22 cellular contexts compared by ENCODE assay signal in the genomic region with DNA sequence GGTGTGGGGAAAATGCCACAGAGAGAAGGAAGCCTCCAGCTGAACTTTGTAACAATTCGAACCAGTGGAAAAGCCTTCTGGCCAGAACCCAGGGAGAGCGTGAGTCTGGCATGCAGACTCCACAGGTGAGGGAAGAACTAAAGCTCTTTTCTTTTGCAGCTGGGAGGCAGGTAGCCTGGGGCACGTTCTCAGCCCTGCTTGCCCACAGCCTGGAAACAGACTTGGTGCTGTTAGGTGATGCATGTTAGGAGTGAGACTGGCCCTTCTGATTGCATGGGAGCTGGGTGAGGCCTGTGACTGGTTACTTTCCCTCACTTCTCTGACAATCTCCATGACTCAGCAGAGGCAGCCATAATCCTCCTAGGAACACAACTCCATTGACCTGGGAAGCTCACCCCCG.
"Had no signal": no experiment of that assay in that cellular context is flagged by ENCODE, and none has a peak within 500 bp of the region (broad histone marks: within the 10 kb centered on the region; RNA-seq: fewer than 3 reads in every experiment).

No MANE protein-coding gene starts in this region.

- H3K4me3 ChIP-seq: colonic mucosa, esophagus squamous epithelium, gastroesophageal sphincter, heart left ventricle, hepatocyte, left lung, lower lobe of right lung had no signal

- ATAC-seq: effector memory CD8-positive, alpha-beta T cell; esophagus mucosa; gastroesophageal sphincter; heart left ventricle; left cardiac atrium; left lung; left ventricle myocardium superior; lower lobe of right lung; naive thymus-derived CD4-positive, alpha-beta T cell had no signal

- DNase-seq: colonic mucosa; cortex of kidney; effector CD8-positive, alpha-beta T cell; effector memory CD8-positive, alpha-beta T cell; endodermal cell; esophagus squamous epithelium; foreskin fibroblast; heart left ventricle; hypothalamus; immature natural killer cell; left cardiac atrium; left lung; left ventricle myocardium superior; lower lobe of right lung; mesendoderm; midbrain; naive thymus-derived CD4-positive, alpha-beta T cell had no signal

- H3K9me3 Mint-ChIP-seq: effector memory CD8-positive, alpha-beta T cell had no signal

- H3K36me3 Mint-ChIP-seq: memory B cell had no signal

- H3K4me3 Mint-ChIP-seq: dendritic cell treated with granulocyte-macrophage colony-stimulating factor and Interleukin-4, amounts not matched to agents 40 ng/mL and 50 ng/mL, for 4 days; effector memory CD8-positive, alpha-beta T cell; endodermal cell; immature natural killer cell; memory B cell had no signal

- H3K4me1 Mint-ChIP-seq: endodermal cell, immature natural killer cell, memory B cell had no signal

- H3K27ac Mint-ChIP-seq: dendritic cell treated with granulocyte-macrophage colony-stimulating factor and Interleukin-4, amounts not matched to agents 40 ng/mL and 50 ng/mL, for 4 days; endodermal cell; immature natural killer cell; memory B cell; naive thymus-derived CD4-positive, alpha-beta T cell had no signal
